8 cellular contexts compared by ENCODE assay signal in genomic region chr4:140004580-140005314, GRCh38.
DNase-seq lines count a peak whose midpoint lies in the region; ATAC-seq and TF ChIP-seq lines count a peak whose summit lies in the region.

No MANE protein-coding gene starts in this region.

- DNase-seq in M059J (ENCODE audit: low read depth) = peak; percentile 39
- no peak for DNase-seq in astrocyte of the cerebellum (ENCODE audit: low read depth)
- no peak for DNase-seq in T-helper 2 cell
- DNase-seq in Kasumi-1 (lab: John Stamatoyannopoulos, UW) = no peak

- TF ChIP-seq CTCF in astrocyte of the cerebellum (IDR thresholded peaks at IDR 0.05; ENCODE audit: low read depth, low read length, missing control alignments) = no peak

- peaks cover 23% of the 10 kb centered on the region for H3K4me1 ChIP-seq in iPS-18a (ENCODE audit: control insufficient read depth, low read depth, low read length)

- no peaks in the 10 kb centered on the region for H3K9me3 ChIP-seq in iPS-18a (ENCODE audit: control insufficient read depth, low read depth, low read length)

- in situ Hi-C loops in astrocyte of the cerebellum (cut with HindIII; ENCODE audit: low sequenced_read_pairs) = no loop called here

- ATAC-seq in HG03135 (IDR thresholded peaks at IDR 0.05; ENCODE audit: unreplicated experiment) = no peak
- no peak for ATAC-seq in HG03342 (IDR thresholded peaks at IDR 0.05; ENCODE audit: unreplicated experiment)

- H3K36me3 ChIP-seq in iPS-18a (ENCODE audit: control insufficient read depth, low read depth, low read length) = no peaks in the 10 kb centered on the region

- H3K27ac ChIP-seq in iPS-18a (ENCODE audit: low read length) (no peak overlapping the region), skin epidermis (peak overlapping the region in 7 of 21 experiments; percentile 13 to 55 (median 32))

- peak overlapping the region; percentile 69 for H3K9ac ChIP-seq in iPS-18a (ENCODE audit: low read length)

- peaks cover 15% of the 10 kb centered on the region for H3K27me3 ChIP-seq in iPS-18a (ENCODE audit: control insufficient read depth, insufficient read depth, low read length)

- H3K4me3 ChIP-seq in astrocyte of the cerebellum (ENCODE audit: low read depth, low read length) (peak overlapping the region; percentile 27), iPS-18a (ENCODE audit: low read length) (peak overlapping the region; percentile 53), skin epidermis (peak overlapping the region in 5 of 7 experiments; percentile 0 to 25 (median 23))
